In the genomic region with DNA sequence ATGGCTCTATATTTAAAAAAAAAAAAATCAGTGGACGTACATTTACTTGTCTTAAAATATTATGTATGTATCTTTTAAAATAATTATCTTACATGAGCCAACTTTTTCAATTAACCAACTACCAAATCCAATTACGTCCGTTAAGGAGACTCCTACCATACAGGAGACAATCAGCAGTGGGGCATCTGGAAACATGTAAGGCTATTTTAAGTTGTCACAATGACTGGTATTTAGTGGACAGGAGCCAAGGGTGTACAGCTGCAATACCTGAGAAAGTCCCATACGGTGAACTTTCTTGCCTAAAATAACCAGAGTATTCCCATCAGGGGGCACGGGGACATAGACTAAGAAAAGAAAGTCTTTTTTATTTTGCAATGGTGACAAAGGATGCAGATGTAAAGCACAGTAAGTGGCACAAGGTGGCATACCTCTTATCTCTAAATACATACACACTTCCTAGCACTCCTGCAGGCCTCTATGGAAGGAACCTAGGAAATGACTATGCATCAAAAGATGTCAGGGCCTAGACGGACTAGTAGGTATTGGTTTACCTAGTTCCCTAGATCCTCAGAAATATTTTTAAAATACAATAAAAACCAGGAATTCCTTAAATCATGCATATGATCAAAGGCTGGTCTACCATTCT, we compare ENCODE assay signal across 1 cellular context.
TF ChIP-seq lines count a peak whose summit lies in the region.

No MANE protein-coding gene starts in this region.

TF ChIP-seq in HCT116, 20 proteins besides CTCF, POLR2A, EP300 and RAD21 (continued from another document):
- TF ChIP-seq, protein P1, sequence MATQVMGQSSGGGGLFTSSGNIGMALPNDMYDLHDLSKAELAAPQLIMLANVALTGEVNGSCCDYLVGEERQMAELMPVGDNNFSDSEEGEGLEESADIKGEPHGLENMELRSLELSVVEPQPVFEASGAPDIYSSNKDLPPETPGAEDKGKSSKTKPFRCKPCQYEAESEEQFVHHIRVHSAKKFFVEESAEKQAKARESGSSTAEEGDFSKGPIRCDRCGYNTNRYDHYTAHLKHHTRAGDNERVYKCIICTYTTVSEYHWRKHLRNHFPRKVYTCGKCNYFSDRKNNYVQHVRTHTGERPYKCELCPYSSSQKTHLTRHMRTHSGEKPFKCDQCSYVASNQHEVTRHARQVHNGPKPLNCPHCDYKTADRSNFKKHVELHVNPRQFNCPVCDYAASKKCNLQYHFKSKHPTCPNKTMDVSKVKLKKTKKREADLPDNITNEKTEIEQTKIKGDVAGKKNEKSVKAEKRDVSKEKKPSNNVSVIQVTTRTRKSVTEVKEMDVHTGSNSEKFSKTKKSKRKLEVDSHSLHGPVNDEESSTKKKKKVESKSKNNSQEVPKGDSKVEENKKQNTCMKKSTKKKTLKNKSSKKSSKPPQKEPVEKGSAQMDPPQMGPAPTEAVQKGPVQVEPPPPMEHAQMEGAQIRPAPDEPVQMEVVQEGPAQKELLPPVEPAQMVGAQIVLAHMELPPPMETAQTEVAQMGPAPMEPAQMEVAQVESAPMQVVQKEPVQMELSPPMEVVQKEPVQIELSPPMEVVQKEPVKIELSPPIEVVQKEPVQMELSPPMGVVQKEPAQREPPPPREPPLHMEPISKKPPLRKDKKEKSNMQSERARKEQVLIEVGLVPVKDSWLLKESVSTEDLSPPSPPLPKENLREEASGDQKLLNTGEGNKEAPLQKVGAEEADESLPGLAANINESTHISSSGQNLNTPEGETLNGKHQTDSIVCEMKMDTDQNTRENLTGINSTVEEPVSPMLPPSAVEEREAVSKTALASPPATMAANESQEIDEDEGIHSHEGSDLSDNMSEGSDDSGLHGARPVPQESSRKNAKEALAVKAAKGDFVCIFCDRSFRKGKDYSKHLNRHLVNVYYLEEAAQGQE (IDR thresholded peaks at IDR 0.05; ENCODE audit: low read depth): no peak
- TF ChIP-seq FOSL1 (IDR thresholded peaks at IDR 0.05; ENCODE audit: low read depth): no peak
- TF ChIP-seq, protein P2, sequence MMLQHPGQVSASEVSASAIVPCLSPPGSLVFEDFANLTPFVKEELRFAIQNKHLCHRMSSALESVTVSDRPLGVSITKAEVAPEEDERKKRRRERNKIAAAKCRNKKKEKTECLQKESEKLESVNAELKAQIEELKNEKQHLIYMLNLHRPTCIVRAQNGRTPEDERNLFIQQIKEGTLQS (IDR thresholded peaks at IDR 0.05): no peak
- TF ChIP-seq, protein P3, sequence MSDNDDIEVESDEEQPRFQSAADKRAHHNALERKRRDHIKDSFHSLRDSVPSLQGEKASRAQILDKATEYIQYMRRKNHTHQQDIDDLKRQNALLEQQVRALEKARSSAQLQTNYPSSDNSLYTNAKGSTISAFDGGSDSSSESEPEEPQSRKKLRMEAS (IDR thresholded peaks at IDR 0.05): no peak
- no peak for TF ChIP-seq SRF (IDR thresholded peaks at IDR 0.05; ENCODE audit: low read depth)
- TF ChIP-seq SIN3A (IDR thresholded peaks at IDR 0.05; ENCODE audit: low read depth): no peak
- TF ChIP-seq EZH2 (IDR thresholded peaks at IDR 0.05): no peak
TF ChIP-seq in HCT116: peak in this region for 0.
